Comparison of ENCODE assay signal across 9 cellular contexts in the genomic region with DNA sequence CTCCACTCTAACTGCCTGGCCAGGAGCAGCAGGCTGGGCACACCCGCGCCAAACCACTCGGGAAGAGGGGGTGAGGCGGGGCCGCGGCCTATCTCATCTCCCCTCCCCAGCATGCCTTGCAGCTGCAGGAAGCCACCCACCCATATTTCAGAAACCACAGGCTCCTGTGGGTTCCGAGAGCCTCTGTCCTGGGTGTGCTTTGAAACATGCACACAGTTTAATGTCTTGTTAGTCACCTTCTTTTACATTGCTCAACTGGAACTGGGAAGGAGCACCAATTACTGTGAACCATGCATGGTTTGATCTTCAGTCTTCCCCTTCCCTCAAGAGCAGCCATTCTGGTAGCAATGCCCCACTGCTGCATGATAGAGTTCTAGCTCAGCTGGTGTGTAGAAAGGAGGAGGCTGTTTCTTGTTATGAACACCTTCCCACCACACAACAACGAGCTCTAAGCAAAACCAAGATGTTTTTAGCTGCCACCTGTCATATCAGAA. TPM values are rescaled to one million over a fixed set of nuclear protein-coding genes. Genes with fewer than 3 reads are reported as not detected.
DNase-seq lines count a peak whose midpoint lies in the region; ATAC-seq and TF ChIP-seq lines count a peak whose summit lies in the region.
"Had no signal": no experiment of that assay in that cellular context is flagged by ENCODE, and none has a peak within 500 bp of the region (broad histone marks: within the 10 kb centered on the region; RNA-seq: fewer than 3 reads in every experiment).

No MANE protein-coding gene starts in this region.

- WGBS in mesenchymal stem cell: 82% methylated on average over 8 of the region's 8 CpGs

- peak overlapping the region; percentile 79 to 99 (median 96) for H3K4me2 ChIP-seq in BLaER1 treated with 17β-estradiol and CSF1 and Interleukin-3, amounts not matched to agents 10 nM and 100 nM
- no peak overlapping the region for H3K4me2 ChIP-seq in mesenchymal stem cell (ENCODE audit: low read length, poor library complexity, severe bottlenecking)

- peak overlapping the region in 10 of 11 experiments; percentile 34 to 83 (median 80); a peak in 20 of 22 replicates for H3K27ac ChIP-seq in BLaER1 treated with 17β-estradiol and CSF1 and Interleukin-3, amounts not matched to agents 10 nM and 100 nM
- H3K27ac ChIP-seq in upper lobe of right lung (peak overlapping the region; percentile 65), mesenchymal stem cell (ENCODE audit: low read length, poor library complexity, severe bottlenecking) (no peak overlapping the region)
- H3K27ac ChIP-seq: psoas muscle had no signal

- H3K79me1 ChIP-seq in mesenchymal stem cell (replicated peaks; ENCODE audit: low read length, poor library complexity, severe bottlenecking): no peaks in the 10 kb centered on the region

- peak overlapping the region; percentile 64 for H3K4me3 Mint-ChIP-seq in activated CD4-positive, alpha-beta memory T cell treated with anti-CD3 and anti-CD28 coated beads for 36 hours

- no peak overlapping the region for H2BK12ac ChIP-seq in mesenchymal stem cell (ENCODE audit: low read length in 2 of 2)

- H3K9me3 ChIP-seq in BLaER1 treated with 17β-estradiol and CSF1 and Interleukin-3, amounts not matched to agents 10 nM and 100 nM (replicated peaks in 1 of 11): peaks cover 0 to 10% (median 8%) of the 10 kb centered on the region in 11 experiments; a peak in 14 of 22 replicates
- no peaks in the 10 kb centered on the region for H3K9me3 ChIP-seq in upper lobe of right lung
- no peaks in the 10 kb centered on the region for H3K9me3 ChIP-seq in mesenchymal stem cell (ENCODE audit: control insufficient read depth, low read length)
- H3K9me3 ChIP-seq: psoas muscle had no signal

- H2BK5ac ChIP-seq in mesenchymal stem cell (ENCODE audit: low read depth, low read length, poor library complexity, severe bottlenecking): no peak overlapping the region

- no peak overlapping the region for H2BK15ac ChIP-seq in mesenchymal stem cell (ENCODE audit: low read depth, poor library complexity, severe bottlenecking)

- DNase-seq in KBM-7 (peak; percentile 89), left colon (peak; percentile 51 to 57), upper lobe of right lung (peak; percentile 72), mesenchymal stem cell (no peak), amniotic stem cell (lab: John Stamatoyannopoulos, UW) (no peak)
- peak; percentile 90 for DNase-seq in activated CD4-positive, alpha-beta memory T cell treated with anti-CD3 and anti-CD28 coated beads for 36 hours

- H3K27ac Mint-ChIP-seq in activated CD4-positive, alpha-beta memory T cell treated with anti-CD3 and anti-CD28 coated beads for 36 hours: peak overlapping the region; percentile 96

- H3K14ac ChIP-seq in mesenchymal stem cell (ENCODE audit: low read length in 2 of 2): no peak overlapping the region

- no peaks in the 10 kb centered on the region for H3K9me3 Mint-ChIP-seq in activated CD4-positive, alpha-beta memory T cell treated with anti-CD3 and anti-CD28 coated beads for 36 hours

- in situ Hi-C loops in KBM-7 (cut with MboI; ENCODE audit: low pct_unique_long_range_greater_than_20kb, low sequenced_read_pairs): no loop called here

- POLR2A ChIA-PET in activated CD4-positive, alpha-beta memory T cell treated with anti-CD3 and anti-CD28 coated beads for 36 hours (lab: Charles Lee): interaction anchor here (1.3 to 6.3 kb wide), 10 partner anchors 36 to 101 kb away, joined by 4 to 46 read pairs (median 11); a partner anchor contains a TSS

- no peaks in the 10 kb centered on the region for H3K36me3 ChIP-seq in BLaER1 treated with 17β-estradiol and CSF1 and Interleukin-3, amounts not matched to agents 10 nM and 100 nM
- H3K36me3 ChIP-seq in upper lobe of right lung: no peaks in the 10 kb centered on the region
- no peaks in the 10 kb centered on the region for H3K36me3 ChIP-seq in mesenchymal stem cell (ENCODE audit: control insufficient read depth in 1 of 2, insufficient read depth in 2 of 2, low read depth in 1 of 2, low read length in 2 of 2)

- no peak overlapping the region for H2AFZ ChIP-seq in mesenchymal stem cell (ENCODE audit: low read depth, low read length)

- H3K4me3 ChIP-seq in BLaER1 treated with 17β-estradiol and CSF1 and Interleukin-3, amounts not matched to agents 10 nM and 100 nM: peak overlapping the region in 9 of 10 experiments; percentile 12 to 55 (median 37); a peak in 14 of 20 replicates
- H3K4me3 ChIP-seq in upper lobe of right lung (no peak overlapping the region), mesenchymal stem cell (ENCODE audit: insufficient read depth in 1 of 2, low read depth in 1 of 2, low read length in 2 of 2) (no peak overlapping the region)
- H3K4me3 ChIP-seq: psoas muscle had no signal

- H3K36me3 Mint-ChIP-seq in activated CD4-positive, alpha-beta memory T cell treated with anti-CD3 and anti-CD28 coated beads for 36 hours: no peaks in the 10 kb centered on the region

- H3K27me3 ChIP-seq in BLaER1 treated with 17β-estradiol and CSF1 and Interleukin-3, amounts not matched to agents 10 nM and 100 nM: no peaks in the 10 kb centered on the region
- H3K27me3 ChIP-seq in upper lobe of right lung: no peaks in the 10 kb centered on the region
- H3K27me3 ChIP-seq in mesenchymal stem cell (ENCODE audit: control insufficient read depth in 1 of 2, insufficient read depth in 1 of 2, low read length in 2 of 2): no peaks in the 10 kb centered on the region

- H2AK5ac ChIP-seq in mesenchymal stem cell (ENCODE audit: low read length, severe bottlenecking): no peak overlapping the region

- TF ChIP-seq CTCF in upper lobe of right lung (IDR thresholded peaks at IDR 0.05): no peak

- CTCF ChIA-PET in activated CD4-positive, alpha-beta memory T cell treated with anti-CD3 and anti-CD28 coated beads for 36 hours (lab: Charles Lee): interaction anchor here (0.9 to 7.8 kb wide), 12 partner anchors 26 to 101 kb away, joined by 3 to 58 read pairs (median 6); a partner anchor contains a TSS

- H3K4me1 Mint-ChIP-seq in activated CD4-positive, alpha-beta memory T cell treated with anti-CD3 and anti-CD28 coated beads for 36 hours (ENCODE audit: low read depth): peaks cover 95% of the 10 kb centered on the region

- H4K91ac ChIP-seq in mesenchymal stem cell (ENCODE audit: low read length): no peak overlapping the region

- H4K20me1 ChIP-seq in BLaER1 treated with 17β-estradiol and CSF1 and Interleukin-3, amounts not matched to agents 10 nM and 100 nM: no peaks in the 10 kb centered on the region

- no peak overlapping the region for H4K8ac ChIP-seq in mesenchymal stem cell (ENCODE audit: low read length)

- H3K9ac ChIP-seq in BLaER1 treated with 17β-estradiol and CSF1 and Interleukin-3, amounts not matched to agents 10 nM and 100 nM: peak overlapping the region in 10 of 11 experiments; percentile 8 to 73 (median 64); a peak in 20 of 22 replicates
- no peak overlapping the region for H3K9ac ChIP-seq in mesenchymal stem cell (ENCODE audit: low read length)

- ATAC-seq in GM21390 (IDR thresholded peaks at IDR 0.05; ENCODE audit: unreplicated experiment) (peak; percentile 49), left colon (peak; percentile 49), upper lobe of right lung (peak; percentile 87)
- ATAC-seq: psoas muscle had no signal

- H3K18ac ChIP-seq in mesenchymal stem cell (ENCODE audit: low read depth in 1 of 2, low read length in 2 of 2): no peak overlapping the region

- intact Hi-C loops in activated CD4-positive, alpha-beta memory T cell treated with anti-CD3 and anti-CD28 coated beads for 36 hours (cut with micrococcal nuclease): loop anchor here (1.0 to 5.0 kb wide), 7 partner anchors 8 to 180 kb away; no protein-coding TSS in a partner anchor
- intact Hi-C loops in left colon (cut with DNase I, micrococcal nuclease) (no loop called here), upper lobe of right lung (cut with DNase I) (no loop called here)

- no peak overlapping the region for H3K23ac ChIP-seq in mesenchymal stem cell (ENCODE audit: low read length in 2 of 2)

- no peaks in the 10 kb centered on the region for H3K27me3 Mint-ChIP-seq in activated CD4-positive, alpha-beta memory T cell treated with anti-CD3 and anti-CD28 coated beads for 36 hours

- H3K4me1 ChIP-seq in BLaER1 treated with 17β-estradiol and CSF1 and Interleukin-3, amounts not matched to agents 10 nM and 100 nM: peaks cover 85 to 100% (median 96%) of the 10 kb centered on the region in 10 experiments
- H3K4me1 ChIP-seq in upper lobe of right lung (peaks cover 6% of the 10 kb centered on the region), mesenchymal stem cell (ENCODE audit: control insufficient read depth, insufficient read depth, low read depth, low read length) (no peaks in the 10 kb centered on the region)
- H3K4me1 ChIP-seq: psoas muscle had no signal

- H3K4ac ChIP-seq in mesenchymal stem cell (ENCODE audit: low read depth in 1 of 2, low read length in 2 of 2): no peak overlapping the region

- H2BK120ac ChIP-seq in mesenchymal stem cell (ENCODE audit: low read depth, low read length): no peak overlapping the region

RNA-seq across cellular contexts. Expression of a gene that starts 37.6 kb away (rescaled TPM):
- 100 to 1,000 TPM; 207 to 216 TPM for total RNA-seq in activated CD4-positive, alpha-beta memory T cell treated with anti-CD3 and anti-CD28 coated beads for 36 hours
- 10 to 100 TPM in 1 of 2 donors, 1 to 10 TPM in 1; 5.6 to 11.2 TPM for total RNA-seq in left colon
- 41.4 TPM for total RNA-seq in upper lobe of right lung
- polyA plus RNA-seq in mesenchymal stem cell (2013, experiment 1 of 2): 0.01 TPM
- not detected for polyA plus RNA-seq in mesenchymal stem cell (2013, experiment 2 of 2)

Comparison
In these comparisons a context has a peak if more than half of its experiments do, and no peak if none do; other contexts are left out.
1. H3K4me3 ChIP-seq: peak in BLaER1 treated with 17β-estradiol and CSF1 and Interleukin-3, amounts not matched to agents 10 nM and 100 nM (9 of 10); none in upper lobe of right lung (single experiment) and mesenchymal stem cell (0 of 2).
2. DNase-seq: peak in KBM-7 (single experiment), activated CD4-positive, alpha-beta memory T cell treated with anti-CD3 and anti-CD28 coated beads for 36 hours (single experiment), left colon (2 of 2) and upper lobe of right lung (single experiment); none in mesenchymal stem cell (single experiment) and amniotic stem cell (single experiment).
3. Peak in every context shown above with its lines, with median percentiles within 50 percentile points of each other: ATAC-seq.